23 cellular contexts compared by ENCODE assay signal in genomic region chr10:35993816-35994515, GRCh38.
"Had no signal": no experiment of that assay in that cellular context is flagged by ENCODE, and none has a peak within 500 bp of the region (broad histone marks: within the 10 kb centered on the region; RNA-seq: fewer than 3 reads in every experiment).

No MANE protein-coding gene starts in this region.

- ATAC-seq: activated T-cell treated with anti-CD3 and anti-CD28 coated beads, Interleukin-2, amount 50 U/mL, for 72 hours; foreskin keratinocyte; left lung; lower lobe of right lung; natural killer cell treated with Interleukin-12 subunit alpha and Interleukin-12 subunit beta and Interleukin-15 and Interleukin-18, amount 100 ng/mL, for 72 hours; pancreas; right cardiac atrium had no signal

- DNase-seq: activated CD4-positive, alpha-beta T cell treated with anti-CD3 and anti-CD28 coated beads for 4 hours; activated CD4-positive, alpha-beta T cell treated with anti-CD3 and anti-CD28 coated beads, Interleukin-2, amount 50 U/mL, for 4 hours; activated effector memory CD4-positive, alpha-beta T cell treated with anti-CD3 and anti-CD28 coated beads, Interleukin-2, amount 50 U/mL, for 16 hours; activated naive CD4-positive, alpha-beta T cell treated with anti-CD3 and anti-CD28 coated beads for 36 hours; activated naive CD8-positive, alpha-beta T cell treated with anti-CD3 and anti-CD28 coated beads for 36 hours; activated T-cell treated with anti-CD3 and anti-CD28 coated beads for 4 hours; activated T-cell treated with anti-CD3 and anti-CD28 coated beads, Interleukin-2, amount 50 U/mL, for 72 hours; adrenal gland; caudate nucleus; cortex of kidney; foreskin keratinocyte; heart right ventricle; kidney glomerular epithelial cell; left lung; lower lobe of right lung; mesenchymal stem cell; nucleus accumbens; pancreas; right cardiac atrium; spleen; stimulated activated naive CD4-positive, alpha-beta T cell; tibial artery had no signal

- H3K36me3 Mint-ChIP-seq: activated naive CD8-positive, alpha-beta T cell treated with anti-CD3 and anti-CD28 coated beads for 36 hours; natural killer cell treated with Interleukin-12 subunit alpha and Interleukin-12 subunit beta and Interleukin-15 and Interleukin-18, amount 100 ng/mL, for 72 hours had no signal

- H3K4me3 Mint-ChIP-seq: activated naive CD4-positive, alpha-beta T cell treated with anti-CD3 and anti-CD28 coated beads for 36 hours; activated naive CD8-positive, alpha-beta T cell treated with anti-CD3 and anti-CD28 coated beads for 36 hours; activated T-cell treated with anti-CD3 and anti-CD28 coated beads, Interleukin-2, amount 50 U/mL, for 72 hours; natural killer cell treated with Interleukin-12 subunit alpha and Interleukin-12 subunit beta and Interleukin-15 and Interleukin-18, amount 100 ng/mL, for 72 hours had no signal

- H3K4me1 Mint-ChIP-seq: activated naive CD8-positive, alpha-beta T cell treated with anti-CD3 and anti-CD28 coated beads for 36 hours had no signal

- H3K27me3 Mint-ChIP-seq: activated naive CD8-positive, alpha-beta T cell treated with anti-CD3 and anti-CD28 coated beads for 36 hours; natural killer cell treated with Interleukin-12 subunit alpha and Interleukin-12 subunit beta and Interleukin-15 and Interleukin-18, amount 100 ng/mL, for 72 hours had no signal

- H3K27ac Mint-ChIP-seq: activated naive CD4-positive, alpha-beta T cell treated with anti-CD3 and anti-CD28 coated beads for 36 hours; activated naive CD8-positive, alpha-beta T cell treated with anti-CD3 and anti-CD28 coated beads for 36 hours; activated T-cell treated with anti-CD3 and anti-CD28 coated beads, Interleukin-2, amount 50 U/mL, for 72 hours; natural killer cell treated with Interleukin-12 subunit alpha and Interleukin-12 subunit beta and Interleukin-15 and Interleukin-18, amount 100 ng/mL, for 72 hours had no signal
